23 cellular contexts compared by ENCODE assay signal in genomic region chrX:130775849-130776248, GRCh38.
DNase-seq lines count a peak whose midpoint lies in the region; ATAC-seq, FAIRE-seq and TF ChIP-seq lines count a peak whose summit lies in the region.
"Had no signal": no experiment of that assay in that cellular context is flagged by ENCODE, and none has a peak within 500 bp of the region (broad histone marks: within the 10 kb centered on the region; RNA-seq: fewer than 3 reads in every experiment).

No MANE protein-coding gene starts in this region.

- FAIRE-seq in GM19239 (lab: Jason Lieb, UNC), result peak; percentile 80
- FAIRE-seq: A549, D721Med, H54 had no signal

- no peak overlapping the region for H3K27ac Mint-ChIP-seq in osteocyte (ENCODE audit: unreplicated experiment)
- H3K27ac Mint-ChIP-seq: CD4-positive, alpha-beta T cell; CD8-positive, alpha-beta memory T cell; HFFc6 had no signal

- TF ChIP-seq CTCF in osteocyte (IDR thresholded peaks at IDR 0.05), result no peak

- no peak overlapping the region for H3K4me3 Mint-ChIP-seq in osteocyte (ENCODE audit: unreplicated experiment)
- H3K4me3 Mint-ChIP-seq: CD14-positive monocyte; CD4-positive, alpha-beta T cell; CD8-positive, alpha-beta memory T cell; HFFc6 had no signal

- no peaks in the 10 kb centered on the region for H3K9me3 Mint-ChIP-seq in osteocyte (ENCODE audit: unreplicated experiment)
- H3K9me3 Mint-ChIP-seq: CD14-positive monocyte; CD4-positive, alpha-beta T cell; CD8-positive, alpha-beta memory T cell; HFFc6 had no signal

- DNase-seq in GM19239 (ENCODE audit: insufficient read length, low spot score) (no peak), NCI-H345 (lab: John Stamatoyannopoulos, UW) (no peak), osteocyte (ENCODE audit: extremely low spot score, unreplicated experiment) (no peak)
- DNase-seq: 8988T; ACHN; AML-193; BE2C; CD4-positive, alpha-beta T cell; CD8-positive, alpha-beta memory T cell; DMS 273 treated with DMSO at 0.1 percent for 48 hours; DMS79; EL; GDM1; GOT3; HFFc6 had no signal

- peak; percentile 53 for ATAC-seq in GM18502 (IDR thresholded peaks at IDR 0.05; ENCODE audit: poor library complexity, unreplicated experiment)
- peak; percentile 54 for ATAC-seq in HG02870 (IDR thresholded peaks at IDR 0.05; ENCODE audit: unreplicated experiment)
- ATAC-seq in GM18873 (IDR thresholded peaks at IDR 0.05; ENCODE audit: low FRiP score, unreplicated experiment), result no peak
- ATAC-seq: A549, GM12878 had no signal

- H3K27me3 Mint-ChIP-seq in osteocyte (ENCODE audit: unreplicated experiment), result no peaks in the 10 kb centered on the region
- H3K27me3 Mint-ChIP-seq: CD4-positive, alpha-beta T cell; CD8-positive, alpha-beta memory T cell had no signal

- H3K4me1 Mint-ChIP-seq in osteocyte (ENCODE audit: unreplicated experiment), result peaks cover 5% of the 10 kb centered on the region
- H3K4me1 Mint-ChIP-seq: CD14-positive monocyte; CD8-positive, alpha-beta memory T cell had no signal

- no peaks in the 10 kb centered on the region for H3K36me3 Mint-ChIP-seq in osteocyte (ENCODE audit: unreplicated experiment)
